15 cellular contexts compared by ENCODE assay signal in genomic region chr1:231869364-231869763, GRCh38.
DNase-seq lines count a peak whose midpoint lies in the region; ATAC-seq and TF ChIP-seq lines count a peak whose summit lies in the region.
"Had no signal": no experiment of that assay in that cellular context is flagged by ENCODE, and none has a peak within 500 bp of the region (broad histone marks: within the 10 kb centered on the region; RNA-seq: fewer than 3 reads in every experiment).

No MANE protein-coding gene starts in this region.

- TF ChIP-seq CTCF in OCI-LY7 (conservative IDR thresholded peaks at IDR 0.05; ENCODE audit: low read length) (no peak), breast epithelium (IDR thresholded peaks at IDR 0.05) (no peak), progenitor cell of endocrine pancreas (IDR thresholded peaks at IDR 0.05; ENCODE audit: unreplicated experiment) (no peak)

- H3K27ac ChIP-seq in OCI-LY7 (ENCODE audit: low read depth, low read length, poor library complexity, severe bottlenecking): no peak overlapping the region
- no peak overlapping the region for H3K27ac ChIP-seq in breast epithelium
- H3K27ac ChIP-seq: foreskin keratinocyte had no signal

- H3K4me1 Mint-ChIP-seq in progenitor cell of endocrine pancreas (ENCODE audit: low read depth): peaks cover 4% of the 10 kb centered on the region

- H3K36me3 ChIP-seq in OCI-LY7 (ENCODE audit: insufficient read depth, low read length) (no peaks in the 10 kb centered on the region), breast epithelium (no peaks in the 10 kb centered on the region)

- POLR2A ChIA-PET in OCI-LY7 (lab: Charles Lee): no interaction called here

- H3K9me3 Mint-ChIP-seq in progenitor cell of endocrine pancreas (ENCODE audit: low read depth): no peaks in the 10 kb centered on the region

- H3K27me3 ChIP-seq in breast epithelium: no peaks in the 10 kb centered on the region
- H3K27me3 ChIP-seq: foreskin keratinocyte had no signal

- H3K4me3 ChIP-seq in OCI-LY7 (ENCODE audit: low read depth, low read length, poor library complexity, severe bottlenecking) (no peak overlapping the region), breast epithelium (no peak overlapping the region)

- peak; percentile 33 for ATAC-seq in HG02798 (IDR thresholded peaks at IDR 0.05; ENCODE audit: poor library complexity, unreplicated experiment)
- ATAC-seq: foreskin keratinocyte had no signal

- no peak overlapping the region for H3K27ac Mint-ChIP-seq in progenitor cell of endocrine pancreas

- no peaks in the 10 kb centered on the region for H3K36me3 Mint-ChIP-seq in progenitor cell of endocrine pancreas (ENCODE audit: insufficient read depth)

- H3K4me1 ChIP-seq in OCI-LY7 (ENCODE audit: insufficient read depth, low read length, poor library complexity, severe bottlenecking) (no peaks in the 10 kb centered on the region), breast epithelium (no peaks in the 10 kb centered on the region)
- H3K4me1 ChIP-seq: foreskin keratinocyte had no signal

- no peak overlapping the region for H2AFZ ChIP-seq in OCI-LY7 (ENCODE audit: low read length)

- no peak overlapping the region for H3K4me3 Mint-ChIP-seq in progenitor cell of endocrine pancreas (ENCODE audit: low read depth)

- CTCF ChIA-PET in OCI-LY7 (lab: Charles Lee; ENCODE audit: unreplicated experiment): no interaction called here

- no peak for TF ChIP-seq POLR2A in breast epithelium (IDR thresholded peaks at IDR 0.05)

- H3K9me3 ChIP-seq in OCI-LY7 (ENCODE audit: low read length) (no peaks in the 10 kb centered on the region), breast epithelium (no peaks in the 10 kb centered on the region)

- intact Hi-C loops in OCI-LY7 (cut with micrococcal nuclease; ENCODE audit: unreplicated experiment) (no loop called here), breast epithelium (cut with DNase I; ENCODE audit: low total_unique reads) (loop anchor here (10.0 kb wide), 1 partner anchor 765 kb away; the partner anchor contains the start of gene SIPA1L2)

- DNase-seq in AML-193 (lab: John Stamatoyannopoulos, UW) (peak; percentile 44 to 67), OCI-LY7 (ENCODE audit: low spot score) (peak; percentile 4), globus pallidus (ENCODE audit: low spot score) (peak; percentile 32), breast epithelium (ENCODE audit: low spot score in 2 of 2) (no peak), progenitor cell of endocrine pancreas (ENCODE audit: low spot score, unreplicated experiment) (no peak), NCI-H1105 (lab: John Stamatoyannopoulos, UW) (no peak), HuH-7 (ENCODE audit: low spot score) (no peak)
- DNase-seq: activated CD4-positive, alpha-beta T cell treated with anti-CD3 and anti-CD28 coated beads for 1 hour; Calu3; caudate nucleus; foreskin keratinocyte; mesendoderm; NCI-H82; nucleus accumbens had no signal

- no peaks in the 10 kb centered on the region for H4K20me1 ChIP-seq in OCI-LY7 (ENCODE audit: insufficient read depth, low read length)

- no TSS peak for BruUV-seq in OCI-LY7 (replicated peaks; lab: Mats Ljungman, UMichigan)

- H3K79me2 ChIP-seq in OCI-LY7 (ENCODE audit: insufficient read depth, low read depth, low read length): no peaks in the 10 kb centered on the region

- no peaks in the 10 kb centered on the region for H3K9me2 ChIP-seq in OCI-LY7 (ENCODE audit: insufficient read depth, low read length)

- peaks cover 18% of the 10 kb centered on the region for H3K27me3 Mint-ChIP-seq in progenitor cell of endocrine pancreas

- H3K4me2 ChIP-seq in OCI-LY7 (ENCODE audit: low read length): no peak overlapping the region

Comparison
In these comparisons a context has a peak if more than half of its experiments do, and no peak if none do; other contexts are left out.
1. DNase-seq: peak in AML-193 (2 of 2), OCI-LY7 (single experiment) and globus pallidus (single experiment); none in breast epithelium (0 of 2), progenitor cell of endocrine pancreas (single experiment), NCI-H1105 (single experiment) and HuH-7 (single experiment).